ENCODE assay signal across 1 cellular context in genomic region chr3:42349765-42350594, GRCh38.
A peak's percentile ranks its signal among the peaks of the same experiment; 100 is the strongest.
TF ChIP-seq lines count a peak whose summit lies in the region.

No MANE protein-coding gene starts in this region.

TF ChIP-seq in K562, 482 proteins besides CTCF, POLR2A, EP300 and RAD21 (continued from another document and continues in another):
- TF ChIP-seq SMARCC2 (IDR thresholded peaks at IDR 0.05; ENCODE audit: low read depth): peak; percentile 24; the same call in 1 of the 2 replicates
- TF ChIP-seq CREB5 (CRISPR knock-in tag; IDR thresholded peaks at IDR 0.05): no peak
- TF ChIP-seq ATF4 (CRISPR knock-in tag; IDR thresholded peaks at IDR 0.05): peak; percentile 57
- TF ChIP-seq PHF20 (IDR thresholded peaks at IDR 0.05; ENCODE audit: partially characterized antibody): no peak
- peak; percentile 84 for TF ChIP-seq NCOR1 (IDR thresholded peaks at IDR 0.05)
- TF ChIP-seq ZNF785 (CRISPR knock-in tag; IDR thresholded peaks at IDR 0.05): no peak
- TF ChIP-seq SIRT6 (IDR thresholded peaks at IDR 0.05; ENCODE audit: low read depth, low read length): no peak
- TF ChIP-seq FOXP1 (CRISPR knock-in tag; IDR thresholded peaks at IDR 0.05): no peak
- no peak for TF ChIP-seq GMEB1 (CRISPR knock-in tag; IDR thresholded peaks at IDR 0.05)
- TF ChIP-seq ZNF407 (IDR thresholded peaks at IDR 0.05; ENCODE audit: low read depth): no peak
- no peak for TF ChIP-seq NCOA4 (IDR thresholded peaks at IDR 0.05; ENCODE audit: partially characterized antibody)
- TF ChIP-seq BCL6 (CRISPR knock-in tag; IDR thresholded peaks at IDR 0.05): peak; percentile 89
- TF ChIP-seq SFPQ (IDR thresholded peaks at IDR 0.05; ENCODE audit: low read depth, low read length): no peak
- TF ChIP-seq ZNF644 (tag; IDR thresholded peaks at IDR 0.05; ENCODE audit: low read depth): peak; percentile 91
- TF ChIP-seq MYBL2 (IDR thresholded peaks at IDR 0.05; ENCODE audit: low read depth): no peak
- TF ChIP-seq MYBL2 (CRISPR knock-in tag; IDR thresholded peaks at IDR 0.05; ENCODE audit: borderline replicate concordance): no peak
- TF ChIP-seq ZNF134 (CRISPR knock-in tag; conservative IDR thresholded peaks at IDR 0.05): 0 out of 2 replicates have a peak, but pooled peaks have one; percentile 38
- no peak for TF ChIP-seq MYC (IDR thresholded peaks at IDR 0.05; ENCODE audit: low read depth, low read length)
- TF ChIP-seq MYC (CRISPR knock-in tag; IDR thresholded peaks at IDR 0.05; ENCODE audit: borderline replicate concordance, low read depth): no peak
- TF ChIP-seq TBL1XR1 (IDR thresholded peaks at IDR 0.05; ENCODE audit: low read length in 2 of 2): peak in 1 of 2 experiments; percentile 21; a peak in 1 of 4 replicates
- TF ChIP-seq LEF1 (IDR thresholded peaks at IDR 0.05): peak; percentile 37; the same call in 1 of the 2 replicates
- TF ChIP-seq ZNF445 (CRISPR knock-in tag; IDR thresholded peaks at IDR 0.05; ENCODE audit: low read depth): 0 out of 2 replicates have a peak, but pooled peaks have one; percentile 49
- no peak for TF ChIP-seq MYNN (IDR thresholded peaks at IDR 0.05)
- no peak for TF ChIP-seq MYNN (CRISPR knock-in tag; IDR thresholded peaks at IDR 0.05)
- TF ChIP-seq KDM1A (IDR thresholded peaks at IDR 0.05): peak; percentile 93 to 94
- no peak for TF ChIP-seq SNRNP70 (optimal IDR thresholded peaks at IDR 0.05; ENCODE audit: low read depth, low read length)
- TF ChIP-seq CREB3 (tag; conservative IDR thresholded peaks at IDR 0.05; ENCODE audit: low read depth): no peak
- no peak for TF ChIP-seq CCAR2 (IDR thresholded peaks at IDR 0.05; ENCODE audit: low read depth, low read length)
- no peak for TF ChIP-seq RBM15 (IDR thresholded peaks at IDR 0.05; ENCODE audit: insufficient read depth, low read length)
- TF ChIP-seq SMAD4 (CRISPR knock-in tag; conservative IDR thresholded peaks at IDR 0.05): peak; percentile 89
- peak in 1 of 2 experiments; percentile 81; a peak in 2 of 4 replicates for TF ChIP-seq HDAC1 (IDR thresholded peaks at IDR 0.05)
- TF ChIP-seq XRCC5 (IDR thresholded peaks at IDR 0.05; ENCODE audit: low read depth, low read length): no peak
- TF ChIP-seq TCF7L2 (IDR thresholded peaks at IDR 0.05; ENCODE audit: low read depth, low read length): no peak
- TF ChIP-seq MBD2 (IDR thresholded peaks at IDR 0.05; ENCODE audit: borderline replicate concordance, low read depth): no peak
- TF ChIP-seq ZNF316 (IDR thresholded peaks at IDR 0.05): no peak
- no peak for TF ChIP-seq HDGF (IDR thresholded peaks at IDR 0.05)
- no peak for TF ChIP-seq JUNB (CRISPR knock-in tag; conservative IDR thresholded peaks at IDR 0.05)
- TF ChIP-seq VEZF1 (CRISPR knock-in tag; IDR thresholded peaks at IDR 0.05): peak; percentile 38; the same call in 1 of the 2 replicates
- no peak for TF ChIP-seq KDM5B (IDR thresholded peaks at IDR 0.05; ENCODE audit: insufficient replicate concordance, low read depth, low read length)
- no peak for TF ChIP-seq E2F5 (CRISPR knock-in tag; IDR thresholded peaks at IDR 0.05)
- no peak for TF ChIP-seq HMG20B (CRISPR knock-in tag; IDR thresholded peaks at IDR 0.05)
- TF ChIP-seq ZNF253 (CRISPR knock-in tag; conservative IDR thresholded peaks at IDR 0.05): no peak
- no peak for TF ChIP-seq SRF (CRISPR knock-in tag; IDR thresholded peaks at IDR 0.05)
- TF ChIP-seq MTA1 (IDR thresholded peaks at IDR 0.05; ENCODE audit: borderline replicate concordance): 0 out of 2 replicates have a peak, but pooled peaks have one; percentile 40
- no peak for TF ChIP-seq ZEB2 (IDR thresholded peaks at IDR 0.05)
- no peak for TF ChIP-seq GABPB2 (CRISPR knock-in tag; conservative IDR thresholded peaks at IDR 0.05)
- TF ChIP-seq RBM25 (IDR thresholded peaks at IDR 0.05; ENCODE audit: low read depth, low read length, severe bottlenecking): peak; percentile 82
- TF ChIP-seq THRB (CRISPR knock-in tag; conservative IDR thresholded peaks at IDR 0.05): no peak
- TF ChIP-seq MLX (CRISPR knock-in tag; conservative IDR thresholded peaks at IDR 0.05): no peak
